16 cellular contexts compared by ENCODE assay signal in the genomic region with DNA sequence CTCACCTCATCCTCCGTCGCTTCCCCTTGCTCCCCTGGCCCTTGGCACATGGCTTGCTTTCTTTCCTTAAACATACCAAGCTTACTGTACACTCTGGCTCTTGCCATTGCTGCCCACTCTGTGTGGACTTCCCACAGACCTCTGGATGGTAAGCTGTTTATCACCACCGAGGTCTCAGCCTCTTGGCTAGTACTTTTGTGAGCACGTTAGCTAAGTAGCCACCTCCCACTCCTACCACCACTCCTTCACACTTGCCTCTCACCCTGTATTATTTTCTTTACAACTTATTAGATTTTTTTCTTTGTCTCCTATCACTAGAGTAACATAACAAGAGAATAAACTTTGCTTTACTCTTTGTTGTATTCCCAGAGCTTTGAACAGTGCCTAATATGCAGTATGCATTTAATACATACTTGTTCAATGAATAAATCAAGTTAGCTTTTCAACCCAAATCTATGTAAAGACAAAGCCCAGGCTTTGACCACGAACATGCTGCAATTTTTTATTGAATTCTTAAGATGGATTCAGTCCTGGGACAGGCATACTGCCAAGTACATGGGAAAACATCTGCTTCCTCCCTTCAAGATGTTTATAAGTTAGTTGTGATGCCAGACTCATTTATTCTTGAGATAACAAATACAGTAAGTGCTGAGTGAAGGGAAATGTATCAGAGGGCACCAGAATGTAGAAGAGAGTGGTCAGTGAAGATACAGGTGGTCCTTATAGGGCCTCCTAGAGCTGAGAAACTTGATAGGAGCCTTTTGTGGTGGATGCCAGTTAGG. TPM values are rescaled to one million over a fixed set of nuclear protein-coding genes. Genes with fewer than 3 reads are reported as not detected.
DNase-seq lines count a peak whose midpoint lies in the region; FAIRE-seq and TF ChIP-seq lines count a peak whose summit lies in the region.
"Had no signal": no experiment of that assay in that cellular context is flagged by ENCODE, and none has a peak within 500 bp of the region (broad histone marks: within the 10 kb centered on the region; RNA-seq: fewer than 3 reads in every experiment).

No MANE protein-coding gene starts in this region.

- H4K20me1 ChIP-seq in smooth muscle cell (ENCODE audit: low read depth) = no peaks in the 10 kb centered on the region

- H3K9ac ChIP-seq in smooth muscle cell (ENCODE audit: low read depth) = no peak overlapping the region

- no peak for TF ChIP-seq CTCF in fibroblast of mammary gland (conservative IDR thresholded peaks at IDR 0.05; ENCODE audit: control insufficient read depth, insufficient read depth, low read depth, low read length)
- TF ChIP-seq CTCF in smooth muscle cell (IDR thresholded peaks at IDR 0.05; ENCODE audit: borderline replicate concordance, insufficient read depth, poor library complexity, severe bottlenecking) = no peak
- TF ChIP-seq CTCF in ovary (IDR thresholded peaks at IDR 0.05) = no peak

- peaks cover 18% of the 10 kb centered on the region for H3F3A ChIP-seq in smooth muscle cell (ENCODE audit: low read depth)

- H3K36me3 ChIP-seq in smooth muscle cell (ENCODE audit: low read depth) = no peaks in the 10 kb centered on the region
- H3K36me3 ChIP-seq in ovary = no peaks in the 10 kb centered on the region

- peak overlapping the region; percentile 53 for H3K4me2 ChIP-seq in smooth muscle cell

- H2AFZ ChIP-seq in smooth muscle cell (ENCODE audit: low read depth) = no peak overlapping the region

- H3K4me3 ChIP-seq in fibroblast of mammary gland (ENCODE audit: control insufficient read depth, low read depth, low read length) (no peak overlapping the region), smooth muscle cell (no peak overlapping the region), ovary (no peak overlapping the region)
- H3K4me3 ChIP-seq: GM12878, SK-N-MC had no signal

- whole genome bisulfite sequencing in smooth muscle cell (ENCODE audit: low lambda C conversion rate) = 49% methylated on average over 5 of the region's 5 CpGs
- WGBS in ovary, 3 donors = 28 to 29% (median 29%) methylated on average over 5 of the region's 5 CpGs

- H3K27ac ChIP-seq in smooth muscle cell (ENCODE audit: low read depth) (peak overlapping the region; percentile 42), ovary (no peak overlapping the region)
- H3K27ac ChIP-seq: SK-N-MC had no signal

- peaks cover 13% of the 10 kb centered on the region for H3K4me1 ChIP-seq in smooth muscle cell (ENCODE audit: low read depth)
- H3K4me1 ChIP-seq in ovary (ENCODE audit: insufficient read depth) = peaks cover 2% of the 10 kb centered on the region

- H3K79me2 ChIP-seq in smooth muscle cell (ENCODE audit: low read depth) = no peaks in the 10 kb centered on the region

- intact Hi-C loops in ovary (cut with DNase I) = no loop called here

- FAIRE-seq in frontal cortex (lab: Jason Lieb, UNC) = no peak
- FAIRE-seq: GM12878 had no signal

- no peak for TF ChIP-seq EP300 in ovary (IDR thresholded peaks at IDR 0.05)

- H3K9me3 ChIP-seq in smooth muscle cell (replicated peaks; ENCODE audit: low read depth) (no peaks in the 10 kb centered on the region), ovary (no peaks in the 10 kb centered on the region)

- H3K27me3 ChIP-seq in smooth muscle cell (ENCODE audit: low read depth) (no peaks in the 10 kb centered on the region), ovary (no peaks in the 10 kb centered on the region)

- DNase-seq in GDM1 (lab: John Stamatoyannopoulos, UW) (peak; percentile 20), RPMI7951 (ENCODE audit: low read depth) (peak; percentile 37), fibroblast of mammary gland (ENCODE audit: low read depth) (peak; percentile 83), smooth muscle cell (lab: John Stamatoyannopoulos, UW; ENCODE audit: unreplicated experiment) (no peak), NCI-H1436 treated with DMSO at 0.1 percent for 48 hours (lab: John Stamatoyannopoulos, UW) (no peak), frontal cortex (ENCODE audit: low spot score in 2 of 2) (no peak), ovary (no peak)
- DNase-seq: activated naive CD8-positive, alpha-beta T cell treated with anti-CD3 and anti-CD28 coated beads, Interleukin-2, amount 10 ng/mL, durations not matched to agents 7 days and 5 days; DMS153; glutamatergic neuron; left colon had no signal

- TF ChIP-seq POLR2A in ovary (IDR thresholded peaks at IDR 0.05) = no peak

RNA-seq across cellular contexts. Expression of a gene that starts 24.9 kb away (rescaled TPM):
- total RNA-seq in RPMI7951 (2014; rRNA removed; shearing (Covaris generic)) = not detected in 2 replicates
- total RNA-seq in smooth muscle cell (not detected in 2 replicates), frontal cortex (not detected), ovary (not detected)
- polyA plus RNA-seq in smooth muscle cell (0.56 TPM in 1 of 2 replicates, not detected in the other), ovary (not detected)
- total RNA-seq: activated naive CD8-positive, alpha-beta T cell treated with anti-CD3 and anti-CD28 coated beads, Interleukin-2, amount 10 ng/mL, durations not matched to agents 7 days and 5 days; left colon; neural crest cell; skeletal muscle tissue; temporal lobe had no signal
- polyA plus RNA-seq: GM12878 had no signal

RNA-seq across cellular contexts. Expression of a gene that starts 37.4 kb away (rescaled TPM):
- total RNA-seq in RPMI7951 (2014; rRNA removed; shearing (Covaris generic)) = 20.4 and 31.7 TPM in 2 replicates
- total RNA-seq in smooth muscle cell (6.7 and 8.2 TPM in 2 replicates), frontal cortex (5.3 TPM), ovary (1 to 10 TPM; 1.0 to 4.7 (median 2.3) TPM)
- polyA plus RNA-seq in smooth muscle cell (1.1 and 2.2 TPM in 2 replicates), ovary (1 to 10 TPM in 1 of 2 donors, under 1 TPM in 1; 0.77 to 2.8 TPM)

RNA-seq across cellular contexts. Expression of a gene that starts 37.7 kb away (rescaled TPM):
- 23.9 and 28.5 TPM in 2 replicates for total RNA-seq in RPMI7951 (2014; rRNA removed; shearing (Covaris generic))
- total RNA-seq in smooth muscle cell (18.1 and 27.2 TPM in 2 replicates), frontal cortex (35.5 TPM), ovary (10 to 100 TPM; 10.2 to 16.8 (median 13.2) TPM)
- polyA plus RNA-seq in smooth muscle cell (11.2 and 14.7 TPM in 2 replicates), ovary (10 to 100 TPM in 1 of 2 donors, 1 to 10 TPM in 1; 6.6 to 12.3 TPM)

Comparison
In these comparisons a context has a peak if more than half of its experiments do, and no peak if none do; other contexts are left out.
1. DNase-seq: peak in GDM1 (single experiment), RPMI7951 (single experiment) and fibroblast of mammary gland (single experiment); none in smooth muscle cell (single experiment), NCI-H1436 treated with DMSO at 0.1 percent for 48 hours (single experiment), frontal cortex (0 of 2) and ovary (0 of 5).